ENCODE assay signal across 14 cellular contexts in genomic region chr17:19460695-19461094, GRCh38. TPM values are rescaled to one million over a fixed set of nuclear protein-coding genes. Genes with fewer than 3 reads are reported as not detected.
DNase-seq lines count a peak whose midpoint lies in the region; ATAC-seq lines count a peak whose summit lies in the region.
"Had no signal": no experiment of that assay in that cellular context is flagged by ENCODE, and none has a peak within 500 bp of the region (broad histone marks: within the 10 kb centered on the region; RNA-seq: fewer than 3 reads in every experiment).

No MANE protein-coding gene starts in this region.

- no peak for DNase-seq in Right ventricle myocardium inferior (ENCODE audit: missing footprints)
- no peak for DNase-seq in Right ventricle myocardium superior
- peak; percentile 37 for DNase-seq in left lobe of liver (ENCODE audit: low spot score)
- peak; percentile 50 for DNase-seq in ureter (ENCODE audit: low spot score)
- no peak for DNase-seq in effector CD4-positive, alpha-beta T cell
- no peak for DNase-seq in retina
- DNase-seq: activated CD4-positive, alpha-beta T cell treated with anti-CD3 and anti-CD28 coated beads for 4 hours; DMS153; NCI-H1417 treated with DMSO at 0.1 percent for 48 hours; thyroid gland had no signal

- peak; percentile 37 for ATAC-seq in Right ventricle myocardium inferior
- ATAC-seq in Right ventricle myocardium superior (ENCODE audit: poor library complexity): no peak
- ATAC-seq in left lobe of liver: no peak
- ATAC-seq in HG03097 (IDR thresholded peaks at IDR 0.05; ENCODE audit: low FRiP score, unreplicated experiment): no peak
- ATAC-seq: GM12878 had no signal

- peak overlapping the region; percentile 6 for H3K27ac ChIP-seq in cingulate gyrus (ENCODE audit: low read depth, low read length)
- H3K27ac ChIP-seq: thyroid gland had no signal

- intact Hi-C loops in Right ventricle myocardium inferior (cut with DNase I): no loop called here
- intact Hi-C loops in Right ventricle myocardium superior (cut with DNase I): no loop called here

RNA-seq across cellular contexts. Expression of gene RNF112, which starts 49.7 kb away (rescaled TPM):
- total RNA-seq in Right ventricle myocardium inferior: 3.5 TPM
- 2.2 TPM for total RNA-seq in Right ventricle myocardium superior
- 0.45 TPM for total RNA-seq in left lobe of liver
- 20.7 TPM for total RNA-seq in ureter
- total RNA-seq: GM12878, HT1080 had no signal

Comparison
In these comparisons a context has a peak if more than half of its experiments do, and no peak if none do; other contexts are left out.
1. DNase-seq: peak in left lobe of liver (single experiment) and ureter (single experiment); none in Right ventricle myocardium inferior (single experiment), Right ventricle myocardium superior (single experiment), effector CD4-positive, alpha-beta T cell (single experiment) and retina (single experiment).